Comparison of ENCODE assay signal across 20 cellular contexts in genomic region chr7:144487906-144488305, GRCh38.
DNase-seq lines count a peak whose midpoint lies in the region; ATAC-seq and TF ChIP-seq lines count a peak whose summit lies in the region.
"Had no signal": no experiment of that assay in that cellular context is flagged by ENCODE, and none has a peak within 500 bp of the region (broad histone marks: within the 10 kb centered on the region; RNA-seq: fewer than 3 reads in every experiment).

No MANE protein-coding gene starts in this region.

- DNase-seq in A673 (ENCODE audit: low spot score), result peak; percentile 6
- DNase-seq in D341Med (ENCODE audit: low spot score), result no peak
- DNase-seq in NOMO-1 (lab: John Stamatoyannopoulos, UW; ENCODE audit: unreplicated experiment in 2 of 2), result no peak
- no peak for DNase-seq in upper lobe of left lung
- no peak for DNase-seq in NCI-H82 (lab: John Stamatoyannopoulos, UW)
- DNase-seq: CD8-positive, alpha-beta memory T cell; GF-D8; GM23248; IMR-90; Karpas-422; MG63; NCI-H1092 treated with DMSO at 0.1 percent for 48 hours; NCI-H2081 treated with DMSO at 0.1 percent for 48 hours; NCI-H774; SHP77; SK-N-SH had no signal

- H3K9me3 ChIP-seq in A673 (ENCODE audit: low read depth, low read length, poor library complexity, severe bottlenecking) (no peaks in the 10 kb centered on the region), HUES64 (ENCODE audit: insufficient read depth, low read depth, low read length) (0 out of 2 replicates have a peak, but pooled peaks cover 3% of the 10 kb centered on the region), ectodermal cell (ENCODE audit: control insufficient read depth, low read length) (no peaks in the 10 kb centered on the region), iPS-20b (ENCODE audit: insufficient read depth, low read depth, low read length) (no peaks in the 10 kb centered on the region), upper lobe of left lung (no peaks in the 10 kb centered on the region)
- H3K9me3 ChIP-seq: MG63, SK-N-SH had no signal

- WGBS in HUES64, result 7% methylated on average over 3 of the region's 3 CpGs
- 4 to 9% methylated on average over 3 of the region's 3 CpGs for WGBS in ectodermal cell, 2 experiments
- WGBS in upper lobe of left lung, 2 donors, result 65 to 71% methylated on average over 3 of the region's 3 CpGs

- no TSS peak for BruUV-seq in A673 (replicated peaks; lab: Mats Ljungman, UMichigan)

- POLR2A ChIA-PET in A673 (lab: Charles Lee; ENCODE audit: low non-redundant PET), result no interaction called here

- H3K9ac ChIP-seq in HUES64 (ENCODE audit: low read depth, low read length), result peak overlapping the region; percentile 35
- peak overlapping the region; percentile 71; the same call in 1 of the 2 replicates for H3K9ac ChIP-seq in iPS-20b (ENCODE audit: low read depth, low read length)
- H3K9ac ChIP-seq: BLaER1 treated with 17β-estradiol and CSF1 and Interleukin-3, amounts not matched to agents 10 nM and 100 nM; GM23248; SK-N-SH had no signal

- TF ChIP-seq CTCF in A673 (conservative IDR thresholded peaks at IDR 0.05; ENCODE audit: low read depth, low read length) (no peak), upper lobe of left lung (IDR thresholded peaks at IDR 0.05) (no peak)

- no peaks in the 10 kb centered on the region for H3K4me1 ChIP-seq in A673 (ENCODE audit: insufficient read depth, low read length, poor library complexity, severe bottlenecking)
- peaks cover 22% of the 10 kb centered on the region for H3K4me1 ChIP-seq in HUES64 (ENCODE audit: insufficient read depth, low read length)
- H3K4me1 ChIP-seq in ectodermal cell (ENCODE audit: control insufficient read depth, insufficient read depth, low read length), result peaks cover 8% of the 10 kb centered on the region
- peaks cover 17% of the 10 kb centered on the region; the same call in 1 of the 2 replicates for H3K4me1 ChIP-seq in iPS-20b (ENCODE audit: insufficient read depth, low read length)
- H3K4me1 ChIP-seq in upper lobe of left lung, result no peaks in the 10 kb centered on the region
- H3K4me1 ChIP-seq: BLaER1 treated with 17β-estradiol and CSF1 and Interleukin-3, amounts not matched to agents 10 nM and 100 nM had no signal

- H3K27me3 ChIP-seq in A673 (replicated peaks; ENCODE audit: insufficient read depth, low read depth, low read length, poor library complexity) (no peaks in the 10 kb centered on the region), HUES64 (ENCODE audit: insufficient read depth, low read length) (no peaks in the 10 kb centered on the region), ectodermal cell (ENCODE audit: control insufficient read depth, insufficient read depth, low read length, poor library complexity, severe bottlenecking) (no peaks in the 10 kb centered on the region), iPS-20b (ENCODE audit: insufficient read depth, low read length) (no peaks in the 10 kb centered on the region), upper lobe of left lung (no peaks in the 10 kb centered on the region)
- H3K27me3 ChIP-seq: BLaER1 treated with 17β-estradiol and CSF1 and Interleukin-3, amounts not matched to agents 10 nM and 100 nM; MG63 had no signal

- no peak for ATAC-seq in upper lobe of left lung (ENCODE audit: low FRiP score in 2 of 2)

- no peak for TF ChIP-seq POLR2A in upper lobe of left lung (IDR thresholded peaks at IDR 0.05)

- CTCF ChIA-PET in A673 (lab: Charles Lee), result no interaction called here

- H3K36me3 ChIP-seq in A673 (ENCODE audit: insufficient read depth, low read length, poor library complexity, severe bottlenecking), result no peaks in the 10 kb centered on the region
- H3K36me3 ChIP-seq in HUES64 (ENCODE audit: insufficient read depth, low read length), result no peaks in the 10 kb centered on the region
- no peaks in the 10 kb centered on the region for H3K36me3 ChIP-seq in ectodermal cell (ENCODE audit: control insufficient read depth, insufficient read depth, low read length)
- no peaks in the 10 kb centered on the region for H3K36me3 ChIP-seq in iPS-20b (ENCODE audit: insufficient read depth, low read depth, low read length)
- no peaks in the 10 kb centered on the region for H3K36me3 ChIP-seq in upper lobe of left lung
- H3K36me3 ChIP-seq: MG63 had no signal

- no peak for TF ChIP-seq EP300 in upper lobe of left lung (IDR thresholded peaks at IDR 0.05)

- no peak overlapping the region for H3K4me3 ChIP-seq in A673 (ENCODE audit: low read depth, low read length, poor library complexity, severe bottlenecking)
- H3K4me3 ChIP-seq in HUES64 (ENCODE audit: low read length), result no peak overlapping the region
- H3K4me3 ChIP-seq in ectodermal cell (ENCODE audit: insufficient read depth, low read depth, low read length), result no peak overlapping the region
- H3K4me3 ChIP-seq in iPS-20b (ENCODE audit: low read length), result peak overlapping the region; percentile 36; the same call in 1 of the 2 replicates
- H3K4me3 ChIP-seq in upper lobe of left lung, result no peak overlapping the region
- H3K4me3 ChIP-seq: BLaER1 treated with 17β-estradiol and CSF1 and Interleukin-3, amounts not matched to agents 10 nM and 100 nM; GM23248; MG63 had no signal

- H3K27ac ChIP-seq in A673 (ENCODE audit: low read depth, low read length, poor library complexity, severe bottlenecking) (no peak overlapping the region), HUES64 (ENCODE audit: low read depth, low read length) (peak overlapping the region; percentile 93), ectodermal cell (ENCODE audit: insufficient read depth, low read depth, low read length, poor library complexity, severe bottlenecking) (peak overlapping the region; percentile 62), iPS-20b (ENCODE audit: low read length) (peak overlapping the region; percentile 45), upper lobe of left lung (no peak overlapping the region)
- H3K27ac ChIP-seq: BLaER1 treated with 17β-estradiol and CSF1 and Interleukin-3, amounts not matched to agents 10 nM and 100 nM; GM23248 had no signal

- intact Hi-C loops in A673 (cut with micrococcal nuclease; ENCODE audit: unreplicated experiment), result no loop called here

Comparison
In these comparisons a context has a peak if more than half of its experiments do, and no peak if none do; other contexts are left out.
1. H3K27ac ChIP-seq: peak in HUES64 (single experiment), ectodermal cell (single experiment) and iPS-20b (single experiment); none in A673 (single experiment) and upper lobe of left lung (0 of 4).